In the genomic region with DNA sequence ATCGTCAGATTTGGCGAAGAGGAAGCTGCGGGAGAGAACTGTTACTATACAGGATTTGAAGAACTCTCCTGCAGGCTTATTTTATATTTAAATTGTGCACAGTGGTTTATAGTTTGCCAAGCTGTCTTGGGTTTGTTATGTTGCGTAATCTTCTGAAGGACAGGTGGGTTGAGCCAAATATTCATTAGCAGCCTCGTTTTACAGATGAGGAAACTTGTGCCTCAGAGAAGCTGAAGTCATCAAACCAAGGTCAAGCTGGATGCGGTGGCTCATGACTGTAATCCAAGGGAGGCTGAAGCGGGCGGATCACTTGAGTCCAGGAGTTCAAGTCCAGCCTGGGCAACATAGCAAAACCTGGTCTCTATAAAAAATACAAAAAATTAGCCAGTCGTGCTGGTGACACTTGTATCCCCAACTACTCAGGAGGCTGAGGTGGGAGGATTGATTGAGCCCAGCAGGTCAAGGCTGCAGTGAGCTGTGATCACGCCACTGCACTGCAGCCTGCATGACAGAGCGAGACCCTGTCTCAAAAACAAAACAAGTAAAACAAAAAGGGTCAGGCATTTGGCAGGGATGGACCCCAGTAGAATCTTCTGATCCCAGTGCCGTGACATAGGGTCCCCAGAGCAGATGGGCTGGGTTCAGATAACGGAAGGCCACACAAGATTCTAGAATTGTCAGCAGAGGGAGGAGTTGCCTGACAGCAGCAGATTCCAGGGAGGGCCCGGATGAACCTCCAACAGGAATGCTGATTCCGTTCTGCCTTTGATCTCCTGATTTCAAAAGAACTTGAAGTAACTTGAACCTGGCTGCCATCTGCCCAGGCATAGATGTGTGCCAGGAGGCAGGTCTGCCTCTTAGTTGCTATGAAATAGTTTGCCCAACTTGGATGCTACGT, we compare ENCODE assay signal across 14 cellular contexts. TPM values are rescaled to one million over a fixed set of nuclear protein-coding genes. Genes with fewer than 3 reads are reported as not detected.
DNase-seq lines count a peak whose midpoint lies in the region; ATAC-seq and TF ChIP-seq lines count a peak whose summit lies in the region.
"Had no signal": no experiment of that assay in that cellular context is flagged by ENCODE, and none has a peak within 500 bp of the region (broad histone marks: within the 10 kb centered on the region; RNA-seq: fewer than 3 reads in every experiment).

No MANE protein-coding gene starts in this region.

- H3K9me3 ChIP-seq in Caco-2 (no peaks in the 10 kb centered on the region), endodermal cell (ENCODE audit: control insufficient read depth, low read length) (no peaks in the 10 kb centered on the region), mucosa of rectum (ENCODE audit: control insufficient read depth in 2 of 2, low read length in 2 of 2) (no peaks in the 10 kb centered on the region), OCI-LY7 (ENCODE audit: low read length) (no peaks in the 10 kb centered on the region)
- H3K9me3 ChIP-seq: BLaER1 had no signal

- TF ChIP-seq CTCF in Caco-2 (IDR thresholded peaks at IDR 0.05; ENCODE audit: insufficient read depth in 1 of 2, low read depth in 1 of 2, low read length in 1 of 2, severe bottlenecking in 1 of 2, unreplicated experiment in 1 of 2), result no peak
- no peak for TF ChIP-seq CTCF in endodermal cell (conservative IDR thresholded peaks at IDR 0.05)
- no peak for TF ChIP-seq CTCF in OCI-LY7 (conservative IDR thresholded peaks at IDR 0.05; ENCODE audit: low read length)

- CTCF ChIA-PET in Caco-2 (lab: Charles Lee), result no interaction called here
- CTCF ChIA-PET in OCI-LY7 (lab: Charles Lee; ENCODE audit: unreplicated experiment), result no interaction called here

- intact Hi-C loops in Caco-2 (cut with micrococcal nuclease; ENCODE audit: unreplicated experiment), result no loop called here
- intact Hi-C loops in OCI-LY7 (cut with micrococcal nuclease; ENCODE audit: unreplicated experiment), result no loop called here

- H3K4me3 Mint-ChIP-seq in Caco-2 (ENCODE audit: unreplicated experiment) (peak overlapping the region; percentile 27), endodermal cell (peak overlapping the region; percentile 40)
- H3K4me3 Mint-ChIP-seq: activated naive CD8-positive, alpha-beta T cell treated with anti-CD3 and anti-CD28 coated beads for 36 hours had no signal

- H3K4me2 ChIP-seq in OCI-LY7 (ENCODE audit: low read length), result no peak overlapping the region
- H3K4me2 ChIP-seq: BLaER1 had no signal

- peak overlapping the region; percentile 52 for H3K27ac Mint-ChIP-seq in Caco-2 (ENCODE audit: unreplicated experiment)
- peak overlapping the region; percentile 67 for H3K27ac Mint-ChIP-seq in endodermal cell
- H3K27ac Mint-ChIP-seq: activated naive CD8-positive, alpha-beta T cell treated with anti-CD3 and anti-CD28 coated beads for 36 hours had no signal

- H3K4me1 Mint-ChIP-seq in Caco-2 (ENCODE audit: low read depth, unreplicated experiment) (peaks cover 33% of the 10 kb centered on the region), endodermal cell (peaks cover 82% of the 10 kb centered on the region)
- H3K4me1 Mint-ChIP-seq: activated naive CD8-positive, alpha-beta T cell treated with anti-CD3 and anti-CD28 coated beads for 36 hours had no signal

- BruUV-seq in Caco-2 (replicated peaks; lab: Mats Ljungman, UMichigan), result no TSS peak
- no TSS peak for BruUV-seq in OCI-LY7 (replicated peaks; lab: Mats Ljungman, UMichigan)

- H3K9me2 ChIP-seq in OCI-LY7 (ENCODE audit: insufficient read depth, low read length), result no peaks in the 10 kb centered on the region

- no peaks in the 10 kb centered on the region for H3K79me2 ChIP-seq in OCI-LY7 (ENCODE audit: insufficient read depth, low read depth, low read length)

- no peaks in the 10 kb centered on the region for H3K36me3 ChIP-seq in Caco-2 (ENCODE audit: control insufficient read depth, insufficient read depth, low read length)
- H3K36me3 ChIP-seq in endodermal cell (ENCODE audit: control insufficient read depth, insufficient read depth, low read length), result peaks cover 50% of the 10 kb centered on the region
- H3K36me3 ChIP-seq in mucosa of rectum (ENCODE audit: control insufficient read depth in 2 of 2, insufficient read depth in 2 of 2, low read length in 2 of 2), result no peaks in the 10 kb centered on the region
- no peaks in the 10 kb centered on the region for H3K36me3 ChIP-seq in OCI-LY7 (ENCODE audit: insufficient read depth, low read length)
- H3K36me3 ChIP-seq: BLaER1 had no signal

- 89 to 90% methylated on average over 14 to 16 of the region's 16 CpGs for WGBS in endodermal cell (ENCODE audit: insufficient coverage in 1 of 2, insufficient read length in 1 of 2), 2 experiments

- no peaks in the 10 kb centered on the region for H4K20me1 ChIP-seq in OCI-LY7 (ENCODE audit: insufficient read depth, low read length)
- H4K20me1 ChIP-seq: BLaER1 had no signal

- H3K4me1 ChIP-seq in Caco-2 (peaks cover 92% of the 10 kb centered on the region), endodermal cell (ENCODE audit: control insufficient read depth, insufficient read depth, low read length) (peaks cover 50% of the 10 kb centered on the region), mucosa of rectum (ENCODE audit: control insufficient read depth in 2 of 2, insufficient read depth in 2 of 2, low read length in 2 of 2) (peaks cover 26 to 68% of the 10 kb centered on the region in 2 donors), OCI-LY7 (ENCODE audit: insufficient read depth, low read length, poor library complexity, severe bottlenecking) (no peaks in the 10 kb centered on the region)

- H3K9ac ChIP-seq in endodermal cell (ENCODE audit: extremely low read depth, low read length, poor library complexity, severe bottlenecking), result no peak overlapping the region
- H3K9ac ChIP-seq in mucosa of rectum (ENCODE audit: low read depth in 1 of 2, low read length in 2 of 2), result no peak overlapping the region
- H3K9ac ChIP-seq: BLaER1 had no signal

- H3K27me3 ChIP-seq in Caco-2 (replicated peaks; ENCODE audit: control insufficient read depth, insufficient read depth, low read length), result no peaks in the 10 kb centered on the region
- H3K27me3 ChIP-seq in endodermal cell (ENCODE audit: control insufficient read depth, insufficient read depth, low read length, poor library complexity, severe bottlenecking), result no peaks in the 10 kb centered on the region
- no peaks in the 10 kb centered on the region for H3K27me3 ChIP-seq in mucosa of rectum (ENCODE audit: control insufficient read depth in 2 of 2, insufficient read depth in 2 of 2, low read length in 2 of 2)
- H3K27me3 ChIP-seq: BLaER1 had no signal

- no peak for ATAC-seq in GM18520 (IDR thresholded peaks at IDR 0.05; ENCODE audit: unreplicated experiment)

- POLR2A ChIA-PET in Caco-2 (lab: Charles Lee), result no interaction called here
- POLR2A ChIA-PET in OCI-LY7 (lab: Charles Lee), result interaction anchor here (0.7 kb wide), 1 partner anchor 661 kb away, joined by 3 read pairs; no protein-coding TSS in a partner anchor

- H2AFZ ChIP-seq in OCI-LY7 (ENCODE audit: low read length), result no peak overlapping the region

- no peak for DNase-seq in Caco-2
- DNase-seq in NCI-H2171 treated with DMSO at 0.1 percent for 48 hours (lab: John Stamatoyannopoulos, UW), result peak; percentile 50
- no peak for DNase-seq in endodermal cell
- no peak for DNase-seq in OCI-LY7 (ENCODE audit: low spot score)
- no peak for DNase-seq in activated T-cell treated with anti-CD3 and anti-CD28 coated beads, Interleukin-2, amount 50 U/mL, for 1 hour
- DNase-seq in stimulated activated CD4-positive, alpha-beta T cell treated with anti-CD3 and anti-CD28 coated beads, Interleukin-4, amount 100 ng/mL, for 24 hours, result no peak
- DNase-seq: activated CD8-positive, alpha-beta memory T cell treated with anti-CD3 and anti-CD28 coated beads for 24 hours; activated naive CD8-positive, alpha-beta T cell treated with anti-CD3 and anti-CD28 coated beads for 36 hours; GDM1; NCI-H1092 treated with DMSO at 0.1 percent for 48 hours had no signal

- peaks cover 32% of the 10 kb centered on the region for H3K36me3 Mint-ChIP-seq in Caco-2 (ENCODE audit: insufficient read depth, unreplicated experiment)
- peaks cover 40% of the 10 kb centered on the region for H3K36me3 Mint-ChIP-seq in endodermal cell (ENCODE audit: low read depth)
- H3K36me3 Mint-ChIP-seq: activated naive CD8-positive, alpha-beta T cell treated with anti-CD3 and anti-CD28 coated beads for 36 hours had no signal

- no peaks in the 10 kb centered on the region for H3K9me3 Mint-ChIP-seq in Caco-2 (ENCODE audit: unreplicated experiment)
- no peaks in the 10 kb centered on the region for H3K9me3 Mint-ChIP-seq in endodermal cell
- H3K9me3 Mint-ChIP-seq: activated naive CD8-positive, alpha-beta T cell treated with anti-CD3 and anti-CD28 coated beads for 36 hours had no signal

- H3K4me3 ChIP-seq in Caco-2 (ENCODE audit: low read depth, low read length), result no peak overlapping the region
- no peak overlapping the region for H3K4me3 ChIP-seq in endodermal cell (ENCODE audit: low read length)
- no peak overlapping the region for H3K4me3 ChIP-seq in mucosa of rectum (ENCODE audit: low read length in 2 of 2)
- no peak overlapping the region for H3K4me3 ChIP-seq in OCI-LY7 (ENCODE audit: low read depth, low read length, poor library complexity, severe bottlenecking)
- H3K4me3 ChIP-seq: BLaER1, smooth muscle cell had no signal

- H3K27ac ChIP-seq in endodermal cell (ENCODE audit: low read depth, low read length) (no peak overlapping the region), mucosa of rectum (ENCODE audit: low read depth in 2 of 2, low read length in 2 of 2) (peak overlapping the region; percentile 75 to 82), OCI-LY7 (ENCODE audit: low read depth, low read length, poor library complexity, severe bottlenecking) (no peak overlapping the region)
- H3K27ac ChIP-seq: BLaER1 had no signal

- H3K27me3 Mint-ChIP-seq in Caco-2 (ENCODE audit: insufficient read depth, unreplicated experiment) (no peaks in the 10 kb centered on the region), endodermal cell (ENCODE audit: insufficient read depth) (no peaks in the 10 kb centered on the region)
- H3K27me3 Mint-ChIP-seq: activated naive CD8-positive, alpha-beta T cell treated with anti-CD3 and anti-CD28 coated beads for 36 hours had no signal

RNA-seq across cellular contexts. Expression of a gene that starts 50.6 kb away (rescaled TPM):
- total RNA-seq in Caco-2 (2022), result 29.1 and 29.9 TPM in 2 replicates
- total RNA-seq in endodermal cell, result 10 to 100 TPM; 49.1 to 53.4 TPM
- 77.6 TPM for polyA plus RNA-seq in endodermal cell (2013, experiment 1 of 2)
- polyA plus RNA-seq in endodermal cell (2013, experiment 2 of 2), result 78.9 TPM
- not detected in 2 replicates for total RNA-seq in OCI-LY7 (2014; rRNA removed; shearing (Covaris generic))
- total RNA-seq in OCI-LY7 (2022), result 0.06 TPM in 1 of 2 replicates, not detected in the other

Comparison
In these comparisons a context has a peak if more than half of its experiments do, and no peak if none do; other contexts are left out.
1. H3K27ac ChIP-seq: peak in mucosa of rectum (2 of 2); none in endodermal cell (single experiment) and OCI-LY7 (single experiment).
2. RNA of a gene that starts 50.6 kb away (total RNA-seq): 49.1 to 53.4 TPM in endodermal cell and 29.1 to 29.9 TPM in Caco-2; 0.06 TPM in OCI-LY7; every median in the first group is over 10 times any median in the second.